ENCODE assay signal across 1 cellular context in the genomic region with DNA sequence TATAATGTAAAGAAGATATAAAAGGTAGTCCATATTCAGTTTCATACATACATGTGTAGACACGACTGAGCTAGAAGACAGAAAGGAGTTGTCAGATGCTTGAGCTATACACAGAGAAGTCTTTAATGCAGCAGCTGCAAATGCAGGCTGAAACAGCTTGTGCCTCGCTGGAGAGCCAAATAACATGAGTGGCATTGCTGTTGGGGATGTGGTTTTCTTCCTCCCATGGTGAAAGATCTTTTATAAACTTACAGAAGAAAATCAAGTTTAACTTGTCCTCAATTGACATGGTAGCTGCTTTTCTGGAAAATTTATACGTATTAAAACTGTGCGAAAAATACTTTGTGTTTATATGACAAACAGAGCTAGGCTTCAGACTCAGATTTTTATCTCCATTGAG.
TF ChIP-seq lines count a peak whose summit lies in the region.

No MANE protein-coding gene starts in this region.

TF ChIP-seq in IMR-90, 13 proteins besides CTCF, POLR2A, EP300 and RAD21:
- TF ChIP-seq, protein P1, sequence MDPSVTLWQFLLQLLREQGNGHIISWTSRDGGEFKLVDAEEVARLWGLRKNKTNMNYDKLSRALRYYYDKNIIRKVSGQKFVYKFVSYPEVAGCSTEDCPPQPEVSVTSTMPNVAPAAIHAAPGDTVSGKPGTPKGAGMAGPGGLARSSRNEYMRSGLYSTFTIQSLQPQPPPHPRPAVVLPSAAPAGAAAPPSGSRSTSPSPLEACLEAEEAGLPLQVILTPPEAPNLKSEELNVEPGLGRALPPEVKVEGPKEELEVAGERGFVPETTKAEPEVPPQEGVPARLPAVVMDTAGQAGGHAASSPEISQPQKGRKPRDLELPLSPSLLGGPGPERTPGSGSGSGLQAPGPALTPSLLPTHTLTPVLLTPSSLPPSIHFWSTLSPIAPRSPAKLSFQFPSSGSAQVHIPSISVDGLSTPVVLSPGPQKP (IDR thresholded peaks at IDR 0.05; ENCODE audit: borderline replicate concordance, low read depth, low read length): no peak
- no peak for TF ChIP-seq MAFK (IDR thresholded peaks at IDR 0.05; ENCODE audit: low read depth, low read length)
- TF ChIP-seq CEBPB (IDR thresholded peaks at IDR 0.05; ENCODE audit: low read depth, low read length): no peak
- TF ChIP-seq RFX5 (IDR thresholded peaks at IDR 0.05; ENCODE audit: low read depth, low read length): no peak
- TF ChIP-seq MXI1 (IDR thresholded peaks at IDR 0.05; ENCODE audit: borderline replicate concordance, low read depth, low read length): no peak
- no peak for TF ChIP-seq FOS (IDR thresholded peaks at IDR 0.05; ENCODE audit: low read depth, low read length)
- no peak for TF ChIP-seq NFE2L2 (IDR thresholded peaks at IDR 0.05; ENCODE audit: low read depth, low read length)
- no peak for TF ChIP-seq MAZ (IDR thresholded peaks at IDR 0.05; ENCODE audit: borderline replicate concordance, low read depth, low read length)
- TF ChIP-seq, protein P2, sequence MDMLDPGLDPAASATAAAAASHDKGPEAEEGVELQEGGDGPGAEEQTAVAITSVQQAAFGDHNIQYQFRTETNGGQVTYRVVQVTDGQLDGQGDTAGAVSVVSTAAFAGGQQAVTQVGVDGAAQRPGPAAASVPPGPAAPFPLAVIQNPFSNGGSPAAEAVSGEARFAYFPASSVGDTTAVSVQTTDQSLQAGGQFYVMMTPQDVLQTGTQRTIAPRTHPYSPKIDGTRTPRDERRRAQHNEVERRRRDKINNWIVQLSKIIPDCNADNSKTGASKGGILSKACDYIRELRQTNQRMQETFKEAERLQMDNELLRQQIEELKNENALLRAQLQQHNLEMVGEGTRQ (IDR thresholded peaks at IDR 0.05; ENCODE audit: low read depth, low read length): no peak
- no peak for TF ChIP-seq CHD1 (IDR thresholded peaks at IDR 0.05; ENCODE audit: low read depth, low read length)
- TF ChIP-seq SMC3 (IDR thresholded peaks at IDR 0.05; ENCODE audit: low read depth, low read length): no peak
- no peak for TF ChIP-seq BHLHE40 (IDR thresholded peaks at IDR 0.05; ENCODE audit: low read depth, low read length)
- no peak for TF ChIP-seq RCOR1 (IDR thresholded peaks at IDR 0.05; ENCODE audit: insufficient replicate concordance, low read length)
TF ChIP-seq in IMR-90: peak in this region for 0.
